9 cellular contexts compared by ENCODE assay signal in the genomic region with DNA sequence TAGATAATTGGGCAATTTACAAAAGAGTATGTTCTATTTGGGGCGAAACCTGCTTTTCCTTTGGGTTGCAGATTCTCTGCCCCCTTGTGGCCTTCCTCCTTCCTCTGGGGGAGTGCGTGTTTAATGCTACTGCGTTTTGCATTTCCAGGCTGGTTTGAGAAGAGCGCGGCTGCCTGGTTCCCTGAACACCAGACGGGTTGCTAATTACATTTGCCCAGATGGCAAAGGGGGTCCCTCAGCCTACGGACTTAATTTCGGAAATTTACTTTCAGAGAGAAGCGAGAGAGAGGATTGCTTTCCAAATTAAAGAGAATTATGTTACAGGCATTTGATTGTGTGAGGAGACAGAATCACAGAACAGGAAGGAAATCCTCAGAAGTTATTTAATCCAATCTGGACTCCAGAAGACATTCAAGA.
DNase-seq lines count a peak whose midpoint lies in the region; ATAC-seq, FAIRE-seq and TF ChIP-seq lines count a peak whose summit lies in the region.
"Had no signal": no experiment of that assay in that cellular context is flagged by ENCODE, and none has a peak within 500 bp of the region (broad histone marks: within the 10 kb centered on the region; RNA-seq: fewer than 3 reads in every experiment).

No MANE protein-coding gene starts in this region.

- DNase-seq in NCI-H2081 (lab: John Stamatoyannopoulos, UW) (peak; percentile 14 to 47), NCI-H2081 treated with DMSO at 0.1 percent for 48 hours (lab: John Stamatoyannopoulos, UW) (no peak), MV-4-11 (lab: John Stamatoyannopoulos, UW) (peak; percentile 16), glutamatergic neuron (peak; percentile 63), pancreas (peak in 1 of 6 donors; percentile 12), SW480 (ENCODE audit: low spot score) (no peak)
- DNase-seq in activated CD8-positive, alpha-beta T cell treated with anti-CD3 and anti-CD28 coated beads, Interleukin-2, amount 10 ng/mL, durations not matched to agents 7 days and 5 days: peak; percentile 33

- no peaks in the 10 kb centered on the region for H3K9me3 ChIP-seq in pancreas

- no peaks in the 10 kb centered on the region for H3K36me3 Mint-ChIP-seq in activated CD8-positive, alpha-beta T cell treated with anti-CD3 and anti-CD28 coated beads, Interleukin-2, amount 10 ng/mL, durations not matched to agents 7 days and 5 days (ENCODE audit: low read depth)
- no peaks in the 10 kb centered on the region for H3K36me3 Mint-ChIP-seq in glutamatergic neuron (ENCODE audit: unreplicated experiment)

- H3K4me3 Mint-ChIP-seq in activated CD8-positive, alpha-beta T cell treated with anti-CD3 and anti-CD28 coated beads, Interleukin-2, amount 10 ng/mL, durations not matched to agents 7 days and 5 days: no peak overlapping the region
- peak overlapping the region; percentile 67 for H3K4me3 Mint-ChIP-seq in glutamatergic neuron (ENCODE audit: unreplicated experiment)

- no peak for ATAC-seq in activated CD8-positive, alpha-beta T cell treated with anti-CD3 and anti-CD28 coated beads, Interleukin-2, amount 10 ng/mL, durations not matched to agents 7 days and 5 days
- ATAC-seq in pancreas (peak in 3 of 4 donors; percentile 66 to 72 (median 72)), HG03354 (IDR thresholded peaks at IDR 0.05; ENCODE audit: poor library complexity, severe bottlenecking, unreplicated experiment) (no peak)

- peaks cover 3% of the 10 kb centered on the region for H3K4me1 Mint-ChIP-seq in activated CD8-positive, alpha-beta T cell treated with anti-CD3 and anti-CD28 coated beads, Interleukin-2, amount 10 ng/mL, durations not matched to agents 7 days and 5 days (ENCODE audit: low read depth)
- H3K4me1 Mint-ChIP-seq in glutamatergic neuron (ENCODE audit: low read depth, unreplicated experiment): peaks cover 6% of the 10 kb centered on the region

- no peak for FAIRE-seq in pancreas (lab: Jason Lieb, UNC)
- FAIRE-seq: colon had no signal

- H3K27ac Mint-ChIP-seq in activated CD8-positive, alpha-beta T cell treated with anti-CD3 and anti-CD28 coated beads, Interleukin-2, amount 10 ng/mL, durations not matched to agents 7 days and 5 days: no peak overlapping the region
- H3K27ac Mint-ChIP-seq in glutamatergic neuron (ENCODE audit: unreplicated experiment): peak overlapping the region; percentile 76

- no peak overlapping the region for H3K27ac ChIP-seq in pancreas

- H3K36me3 ChIP-seq in pancreas: no peaks in the 10 kb centered on the region

- intact Hi-C loops in pancreas (cut with DNase I): no loop called here

- TF ChIP-seq CTCF in glutamatergic neuron (IDR thresholded peaks at IDR 0.05; ENCODE audit: partially characterized antibody, unreplicated experiment) (peak; percentile 60), pancreas (IDR thresholded peaks at IDR 0.05) (peak in 2 of 4 donors; percentile 25 to 31)

- H3K27me3 Mint-ChIP-seq in activated CD8-positive, alpha-beta T cell treated with anti-CD3 and anti-CD28 coated beads, Interleukin-2, amount 10 ng/mL, durations not matched to agents 7 days and 5 days (ENCODE audit: low read depth): peaks cover 18% of the 10 kb centered on the region
- no peaks in the 10 kb centered on the region for H3K27me3 Mint-ChIP-seq in glutamatergic neuron (ENCODE audit: unreplicated experiment)

- H3K4me1 ChIP-seq in pancreas: no peaks in the 10 kb centered on the region

- no peaks in the 10 kb centered on the region for H3K27me3 ChIP-seq in pancreas

- H3K4me3 ChIP-seq in pancreas: no peak overlapping the region

- POLR2A ChIA-PET in activated CD8-positive, alpha-beta T cell treated with anti-CD3 and anti-CD28 coated beads, Interleukin-2, amount 10 ng/mL, durations not matched to agents 7 days and 5 days (lab: Charles Lee): no interaction called here

- H3K9me3 Mint-ChIP-seq in activated CD8-positive, alpha-beta T cell treated with anti-CD3 and anti-CD28 coated beads, Interleukin-2, amount 10 ng/mL, durations not matched to agents 7 days and 5 days (ENCODE audit: insufficient read depth): peaks cover 5% of the 10 kb centered on the region
- peaks cover 2% of the 10 kb centered on the region for H3K9me3 Mint-ChIP-seq in glutamatergic neuron (ENCODE audit: unreplicated experiment)

- CTCF ChIA-PET in activated CD8-positive, alpha-beta T cell treated with anti-CD3 and anti-CD28 coated beads, Interleukin-2, amount 10 ng/mL, durations not matched to agents 7 days and 5 days (lab: Charles Lee): no interaction called here

- 14 to 18% methylated on average over 9 of the region's 9 CpGs for WGBS in pancreas, 2 donors

Comparison
In these comparisons a context has a peak if more than half of its experiments do, and no peak if none do; other contexts are left out.
1. DNase-seq: peak in NCI-H2081 (2 of 2), MV-4-11 (single experiment), activated CD8-positive, alpha-beta T cell treated with anti-CD3 and anti-CD28 coated beads, Interleukin-2, amount 10 ng/mL, durations not matched to agents 7 days and 5 days (single experiment) and glutamatergic neuron (single experiment); none in NCI-H2081 treated with DMSO at 0.1 percent for 48 hours (single experiment) and SW480 (single experiment).
2. ATAC-seq: peak in pancreas (3 of 4); none in activated CD8-positive, alpha-beta T cell treated with anti-CD3 and anti-CD28 coated beads, Interleukin-2, amount 10 ng/mL, durations not matched to agents 7 days and 5 days (single experiment) and HG03354 (single experiment).